Comparison of ENCODE assay signal across 9 cellular contexts in genomic region chr18:62784338-62784965, GRCh38.
A peak's percentile ranks its signal among the peaks of the same experiment; 100 is the strongest.
DNase-seq lines count a peak whose midpoint lies in the region; ATAC-seq and TF ChIP-seq lines count a peak whose summit lies in the region.
"Had no signal": no experiment of that assay in that cellular context is flagged by ENCODE, and none has a peak within 500 bp of the region (broad histone marks: within the 10 kb centered on the region; RNA-seq: fewer than 3 reads in every experiment).

No MANE protein-coding gene starts in this region.

- H3K56ac ChIP-seq in IMR-90 (ENCODE audit: extremely low read depth, insufficient read depth, low read length), result no peak overlapping the region

- H3K9ac ChIP-seq in IMR-90 (ENCODE audit: low read depth, low read length), result no peak overlapping the region
- no peak overlapping the region for H3K9ac ChIP-seq in mammary epithelial cell (ENCODE audit: insufficient read depth, low read length)

- no peaks in the 10 kb centered on the region for H3K27me3 Mint-ChIP-seq in activated CD8-positive, alpha-beta memory T cell treated with anti-CD3 and anti-CD28 coated beads, Interleukin-2, amount 10 ng/mL, durations not matched to agents 7 days and 5 days
- H3K27me3 Mint-ChIP-seq in stimulated activated naive CD8-positive, alpha-beta T cell treated with anti-CD3 and anti-CD28 coated beads, Interleukin-15, amount 100 ng/mL, for 72 hours, result peaks cover 5% of the 10 kb centered on the region

- BruUV-seq in IMR-90 (replicated peaks; lab: Mats Ljungman, UMichigan) (no TSS peak), mammary epithelial cell (replicated peaks; lab: Mats Ljungman, UMichigan) (no TSS peak)

- H3K27ac ChIP-seq in IMR-90 (ENCODE audit: insufficient read depth, low read length) (no peak overlapping the region), mammary epithelial cell (ENCODE audit: insufficient read depth, low read depth, low read length) (peak overlapping the region; percentile 11)

- H3K9me3 ChIP-seq in IMR-90 (ENCODE audit: control insufficient read depth, insufficient read depth, low read length) (no peaks in the 10 kb centered on the region), mammary epithelial cell (replicated peaks; ENCODE audit: insufficient read depth, low read length) (no peaks in the 10 kb centered on the region)
- H3K9me3 ChIP-seq: HAP-1 had no signal

- H3K36me3 ChIP-seq in IMR-90 (ENCODE audit: control insufficient read depth, insufficient read depth, low read length) (no peaks in the 10 kb centered on the region), mammary epithelial cell (ENCODE audit: insufficient read depth, low read length) (no peaks in the 10 kb centered on the region)
- H3K36me3 ChIP-seq: HAP-1 had no signal

- no CpG with 5 or more reads among the region's 4 CpGs for WGBS in IMR-90 (ENCODE audit: extremely low coverage in 2 of 2, insufficient read length in 1 of 2), 2 experiments
- WGBS in mammary epithelial cell (ENCODE audit: low coverage, missing lambda C conversion rate), result 91% methylated on average over 4 of the region's 4 CpGs

- no peak overlapping the region for H2BK5ac ChIP-seq in IMR-90 (ENCODE audit: low read depth, low read length, poor library complexity, severe bottlenecking)

- H2AK5ac ChIP-seq in IMR-90 (ENCODE audit: low read depth, low read length), result no peak overlapping the region

- no peak overlapping the region for H2BK15ac ChIP-seq in IMR-90 (ENCODE audit: low read depth, low read length)

- ATAC-seq in activated CD8-positive, alpha-beta memory T cell treated with anti-CD3 and anti-CD28 coated beads, Interleukin-2, amount 10 ng/mL, durations not matched to agents 7 days and 5 days, result peak; percentile 84
- no peak for ATAC-seq in IMR-90 (ENCODE audit: low read depth)
- ATAC-seq in stimulated activated naive CD8-positive, alpha-beta T cell treated with anti-CD3 and anti-CD28 coated beads, Interleukin-15, amount 100 ng/mL, for 72 hours, result peak; percentile 92

- H4K20me1 ChIP-seq in IMR-90 (ENCODE audit: insufficient read depth, low read length) (peaks cover 8% of the 10 kb centered on the region; the same call in 1 of the 2 replicates), mammary epithelial cell (ENCODE audit: insufficient read depth, low read length) (no peaks in the 10 kb centered on the region)

- H3K27me3 ChIP-seq in IMR-90 (ENCODE audit: control insufficient read depth, insufficient read depth, low read length) (no peaks in the 10 kb centered on the region), mammary epithelial cell (ENCODE audit: insufficient read depth, low read length) (no peaks in the 10 kb centered on the region)

- no peak overlapping the region for H3K18ac ChIP-seq in IMR-90 (ENCODE audit: low read depth, low read length)

- POLR2A ChIA-PET in IMR-90 (lab: Charles Lee; ENCODE audit: unreplicated experiment), result no interaction called here

- intact Hi-C loops in IMR-90 (cut with micrococcal nuclease), result loop anchor here (10.0 kb wide), 1 partner anchor 260 kb away; the partner anchor contains the start of gene ZCCHC2
- intact Hi-C loops in mammary epithelial cell (cut with micrococcal nuclease), result loop anchor here (10.0 kb wide), 1 partner anchor 170 kb away; no protein-coding TSS in a partner anchor

- no peak overlapping the region for H3K4me3 ChIP-seq in IMR-90 (ENCODE audit: insufficient read depth, low read depth, low read length)
- H3K4me3 ChIP-seq in mammary epithelial cell (replicated peaks in 1 of 3; ENCODE audit: insufficient read depth in 1 of 3, low read depth in 2 of 3, low read length in 3 of 3), result no peak overlapping the region
- H3K4me3 ChIP-seq: HAP-1 had no signal

- no peak for TF ChIP-seq RAD21 in IMR-90 (IDR thresholded peaks at IDR 0.05; ENCODE audit: low read length)

- no peak overlapping the region for H4K8ac ChIP-seq in IMR-90 (ENCODE audit: low read depth in 2 of 2, low read length in 2 of 2)

- TF ChIP-seq POLR2A in IMR-90 (IDR thresholded peaks at IDR 0.05; ENCODE audit: low read depth, low read length), result no peak

- no peak for DNase-seq in activated CD8-positive, alpha-beta memory T cell treated with anti-CD3 and anti-CD28 coated beads, Interleukin-2, amount 10 ng/mL, durations not matched to agents 7 days and 5 days
- DNase-seq in activated CD8-positive, alpha-beta memory T cell treated with anti-CD3 and anti-CD28 coated beads, Interleukin-2, amount 50 U/mL, for 48 hours, result no peak
- peak; percentile 25 for DNase-seq in IMR-90
- no peak for DNase-seq in mammary epithelial cell
- DNase-seq in stimulated activated naive CD8-positive, alpha-beta T cell treated with anti-CD3 and anti-CD28 coated beads, Interleukin-15, amount 100 ng/mL, for 72 hours, result no peak
- no peak for DNase-seq in KG1 (lab: John Stamatoyannopoulos, UW)
- no peak for DNase-seq in HUDEP-2 (lab: John Stamatoyannopoulos, UW; ENCODE audit: unreplicated experiment in 76 of 76)
- no peak for DNase-seq in activated CD4-positive, alpha-beta T cell treated with anti-CD3 and anti-CD28 coated beads for 1 hour

- no peak for TF ChIP-seq CTCF in IMR-90 (conservative IDR thresholded peaks at IDR 0.05; ENCODE audit: low read depth, low read length)
- TF ChIP-seq CTCF in mammary epithelial cell (conservative IDR thresholded peaks at IDR 0.05 in 1 of 2, IDR thresholded peaks at IDR 0.05 in 1 of 2; ENCODE audit: extremely low read depth in 1 of 2, insufficient read depth in 1 of 2, low read depth in 1 of 2, low read length in 2 of 2), result no peak

- H3K4me1 ChIP-seq in IMR-90 (ENCODE audit: control insufficient read depth, insufficient read depth, low read length) (peaks cover 8% of the 10 kb centered on the region), mammary epithelial cell (ENCODE audit: insufficient read depth, low read length) (peaks cover 41% of the 10 kb centered on the region)

- peaks cover 82% of the 10 kb centered on the region for H3K79me2 ChIP-seq in mammary epithelial cell (ENCODE audit: insufficient read depth, low read length)

- no peak overlapping the region for H2AK9ac ChIP-seq in IMR-90 (replicated peaks; ENCODE audit: low read depth, low read length, poor library complexity)

- H3K36me3 Mint-ChIP-seq in activated CD8-positive, alpha-beta memory T cell treated with anti-CD3 and anti-CD28 coated beads, Interleukin-2, amount 10 ng/mL, durations not matched to agents 7 days and 5 days, result peaks cover 6% of the 10 kb centered on the region

- H3K27ac Mint-ChIP-seq in activated CD8-positive, alpha-beta memory T cell treated with anti-CD3 and anti-CD28 coated beads, Interleukin-2, amount 10 ng/mL, durations not matched to agents 7 days and 5 days, result peak overlapping the region; percentile 85
- H3K27ac Mint-ChIP-seq in stimulated activated naive CD8-positive, alpha-beta T cell treated with anti-CD3 and anti-CD28 coated beads, Interleukin-15, amount 100 ng/mL, for 72 hours, result peak overlapping the region; percentile 72 to 80

- no peak overlapping the region for H2BK120ac ChIP-seq in IMR-90 (ENCODE audit: low read depth, low read length)

- H3K14ac ChIP-seq in IMR-90 (replicated peaks; ENCODE audit: low read depth, low read length), result no peak overlapping the region

- no peak overlapping the region for H2BK20ac ChIP-seq in IMR-90 (ENCODE audit: low read depth, low read length)

- peaks cover 47% of the 10 kb centered on the region for H3K4me1 Mint-ChIP-seq in activated CD8-positive, alpha-beta memory T cell treated with anti-CD3 and anti-CD28 coated beads, Interleukin-2, amount 10 ng/mL, durations not matched to agents 7 days and 5 days
- peaks cover 87% of the 10 kb centered on the region for H3K4me1 Mint-ChIP-seq in stimulated activated naive CD8-positive, alpha-beta T cell treated with anti-CD3 and anti-CD28 coated beads, Interleukin-15, amount 100 ng/mL, for 72 hours

- CTCF ChIA-PET in activated CD8-positive, alpha-beta memory T cell treated with anti-CD3 and anti-CD28 coated beads, Interleukin-2, amount 10 ng/mL, durations not matched to agents 7 days and 5 days (lab: Charles Lee), result interaction anchor here (0.8 to 2.1 kb wide), 2 partner anchors 9 to 18 kb away, joined by 3 to 8 read pairs; no protein-coding TSS in a partner anchor
- CTCF ChIA-PET in IMR-90 (lab: Yijun Ruan, JAX) (no interaction called here), mammary epithelial cell (lab: Charles Lee; ENCODE audit: low non-redundant PET) (no interaction called here)

- H4K5ac ChIP-seq in IMR-90 (ENCODE audit: low read depth, low read length), result no peak overlapping the region

- H3K9me3 Mint-ChIP-seq in activated CD8-positive, alpha-beta memory T cell treated with anti-CD3 and anti-CD28 coated beads, Interleukin-2, amount 10 ng/mL, durations not matched to agents 7 days and 5 days (ENCODE audit: low read depth), result no peaks in the 10 kb centered on the region
- H3K9me3 Mint-ChIP-seq in stimulated activated naive CD8-positive, alpha-beta T cell treated with anti-CD3 and anti-CD28 coated beads, Interleukin-15, amount 100 ng/mL, for 72 hours, result no peaks in the 10 kb centered on the region

- in situ Hi-C loops in IMR-90 (cut with MboI; ENCODE audit: low sequenced_read_pairs) (no loop called here), mammary epithelial cell (cut with MboI; ENCODE audit: low sequenced_read_pairs in 2 of 2) (no loop called here)

- peaks cover 6 to 39% of the 10 kb centered on the region in 2 experiments; a peak in 3 of 4 replicates for H3K79me1 ChIP-seq in IMR-90 (ENCODE audit: low read depth in 1 of 2, low read length in 2 of 2)

- no peak overlapping the region for H3K23ac ChIP-seq in IMR-90 (ENCODE audit: low read depth, low read length)

- no peak overlapping the region for H2AFZ ChIP-seq in IMR-90 (replicated peaks; ENCODE audit: low read length, poor library complexity)
- H2AFZ ChIP-seq in mammary epithelial cell (ENCODE audit: low read depth, low read length), result no peak overlapping the region

- no peak overlapping the region for H3K4ac ChIP-seq in IMR-90 (ENCODE audit: low read depth, low read length)

- H3K9me1 ChIP-seq in IMR-90 (ENCODE audit: insufficient read depth, low read length), result peaks cover 10% of the 10 kb centered on the region

- H4K91ac ChIP-seq in IMR-90 (ENCODE audit: insufficient read depth, low read depth, low read length), result no peak overlapping the region

- peak overlapping the region; percentile 51 for H3K4me3 Mint-ChIP-seq in activated CD8-positive, alpha-beta memory T cell treated with anti-CD3 and anti-CD28 coated beads, Interleukin-2, amount 10 ng/mL, durations not matched to agents 7 days and 5 days
- peak overlapping the region; percentile 48 to 73 for H3K4me3 Mint-ChIP-seq in stimulated activated naive CD8-positive, alpha-beta T cell treated with anti-CD3 and anti-CD28 coated beads, Interleukin-15, amount 100 ng/mL, for 72 hours

- H3K4me2 ChIP-seq in IMR-90 (ENCODE audit: low read depth, low read length), result no peak overlapping the region
- peak overlapping the region; percentile 36 for H3K4me2 ChIP-seq in mammary epithelial cell (ENCODE audit: insufficient read depth, low read depth, low read length)

- dilution Hi-C loops in IMR-90 (cut with HindIII; ENCODE audit: low sequenced_read_pairs, unreplicated experiment) (no loop called here), mammary epithelial cell (cut with HindIII; ENCODE audit: low sequenced_read_pairs) (no loop called here)

TF ChIP-seq in IMR-90, 13 proteins besides CTCF, POLR2A, EP300 and RAD21 (continues in another document):
- TF ChIP-seq MXI1 (IDR thresholded peaks at IDR 0.05; ENCODE audit: borderline replicate concordance, low read depth, low read length) (no peak), BHLHE40 (IDR thresholded peaks at IDR 0.05; ENCODE audit: low read depth, low read length) (no peak), NFE2L2 (IDR thresholded peaks at IDR 0.05; ENCODE audit: low read depth, low read length) (no peak)
